Comparison of ENCODE assay signal across 8 cellular contexts in genomic region chr6:150865406-150866146, GRCh38. TPM values are rescaled to one million over a fixed set of nuclear protein-coding genes. Genes with fewer than 3 reads are reported as not detected.
A peak's percentile ranks its signal among the peaks of the same experiment; 100 is the strongest.
DNase-seq lines count a peak whose midpoint lies in the region; ATAC-seq and TF ChIP-seq lines count a peak whose summit lies in the region.

Gene MTHFD1L, plus strand, starts transcription at chr6:150865702. Its CDS starts 121 bp downstream, at chr6:150865823.

- peaks cover 0 to 32% (median 21%) of the 10 kb centered on the region in 11 experiments; a peak in 16 of 22 replicates for H3K36me3 ChIP-seq in BLaER1 treated with 17β-estradiol and CSF1 and Interleukin-3, amounts not matched to agents 10 nM and 100 nM

- H3K27me3 ChIP-seq in BLaER1 treated with 17β-estradiol and CSF1 and Interleukin-3, amounts not matched to agents 10 nM and 100 nM = no peaks in the 10 kb centered on the region

- peaks cover 28% of the 10 kb centered on the region for H3K4me1 Mint-ChIP-seq in endothelial cell (ENCODE audit: unreplicated experiment)

- H3K36me3 Mint-ChIP-seq in endothelial cell (ENCODE audit: low read depth, unreplicated experiment) = peaks cover 24% of the 10 kb centered on the region

- peak within 1 kb of the TSS; percentile 87 to 99 (median 96) for H3K9ac ChIP-seq in BLaER1 treated with 17β-estradiol and CSF1 and Interleukin-3, amounts not matched to agents 10 nM and 100 nM

- peaks cover 35 to 61% (median 42%) of the 10 kb centered on the region in 10 experiments for H3K4me1 ChIP-seq in BLaER1 treated with 17β-estradiol and CSF1 and Interleukin-3, amounts not matched to agents 10 nM and 100 nM

- H3K27me3 Mint-ChIP-seq in endothelial cell (ENCODE audit: unreplicated experiment) = peaks cover 17% of the 10 kb centered on the region

- peak within 1 kb of the TSS; percentile 89 for H3K4me3 Mint-ChIP-seq in endothelial cell (ENCODE audit: unreplicated experiment)

- H3K27ac Mint-ChIP-seq in endothelial cell (ENCODE audit: unreplicated experiment) = peak within 1 kb of the TSS; percentile 89

- peaks cover 4 to 43% (median 36%) of the 10 kb centered on the region in 11 experiments; a peak in 17 of 22 replicates for H4K20me1 ChIP-seq in BLaER1 treated with 17β-estradiol and CSF1 and Interleukin-3, amounts not matched to agents 10 nM and 100 nM

- peak within 1 kb of the TSS; percentile 78 to 100 (median 95) for H3K4me3 ChIP-seq in BLaER1 treated with 17β-estradiol and CSF1 and Interleukin-3, amounts not matched to agents 10 nM and 100 nM

- ATAC-seq in GM19025 (IDR thresholded peaks at IDR 0.05; ENCODE audit: low read depth, unreplicated experiment) (peak; percentile 71), HG03196 (IDR thresholded peaks at IDR 0.05; ENCODE audit: unreplicated experiment) (peak; percentile 83)

- peak; percentile 59 for TF ChIP-seq CTCF in endothelial cell (IDR thresholded peaks at IDR 0.05; ENCODE audit: unreplicated experiment)

- peak within 1 kb of the TSS; percentile 79 to 99 (median 90) for H3K4me2 ChIP-seq in BLaER1 treated with 17β-estradiol and CSF1 and Interleukin-3, amounts not matched to agents 10 nM and 100 nM

- no peaks in the 10 kb centered on the region for H3K9me3 Mint-ChIP-seq in endothelial cell (ENCODE audit: unreplicated experiment)

- DNase-seq in NCI-H82 treated with DMSO at 0.1 percent for 48 hours (lab: John Stamatoyannopoulos, UW; ENCODE audit: unreplicated experiment) = peak; percentile 90
- DNase-seq in activated CD8-positive, alpha-beta memory T cell treated with anti-CD3 and anti-CD28 coated beads, Interleukin-2, amount 50 U/mL, for 24 hours (ENCODE audit: extremely low read depth) = peak; percentile 37
- DNase-seq in endothelial cell (ENCODE audit: low spot score) = peak; percentile 88
- peak; percentile 73 for DNase-seq in midbrain (lab: John Stamatoyannopoulos, UW)
- DNase-seq in stimulated activated CD8-positive, alpha-beta memory T cell treated with anti-CD3 and anti-CD28 coated beads, Interleukin-2, amount 100 ng/mL, for 1 hour (ENCODE audit: low read depth in 2 of 2) = peak; percentile 31 to 47

- no peaks in the 10 kb centered on the region for H3K9me3 ChIP-seq in BLaER1 treated with 17β-estradiol and CSF1 and Interleukin-3, amounts not matched to agents 10 nM and 100 nM (replicated peaks in 1 of 11)

- H3K27ac ChIP-seq in BLaER1 treated with 17β-estradiol and CSF1 and Interleukin-3, amounts not matched to agents 10 nM and 100 nM = peak within 1 kb of the TSS; percentile 78 to 100 (median 98)

RNA-seq across cellular contexts. Expression of gene MTHFD1L, which starts in this region (rescaled TPM):
- total RNA-seq in endothelial cell (ENCODE audit: unreplicated experiment) = 66.0 TPM

Comparison
In these comparisons a context has a peak if more than half of its experiments do, and no peak if none do; other contexts are left out.
1. Peak in every context shown above with its lines: DNase-seq, ATAC-seq, H3K4me3 ChIP-seq and H3K27ac ChIP-seq.
2. DNase-seq: peak in every context shown above with its lines; median percentile 90 in NCI-H82 treated with DMSO at 0.1 percent for 48 hours; 88 in endothelial cell; 73 in midbrain; 39 in stimulated activated CD8-positive, alpha-beta memory T cell treated with anti-CD3 and anti-CD28 coated beads, Interleukin-2, amount 100 ng/mL, for 1 hour; 37 in activated CD8-positive, alpha-beta memory T cell treated with anti-CD3 and anti-CD28 coated beads, Interleukin-2, amount 50 U/mL, for 24 hours.